36 cellular contexts compared by ENCODE assay signal in genomic region chr6:68719761-68720160, GRCh38.
"Had no signal": no experiment of that assay in that cellular context is flagged by ENCODE, and none has a peak within 500 bp of the region (broad histone marks: within the 10 kb centered on the region; RNA-seq: fewer than 3 reads in every experiment).

No MANE protein-coding gene starts in this region.

- H3K9me3 ChIP-seq: MG63 had no signal

- H3K36me3 ChIP-seq: MG63 had no signal

- H3K27me3 ChIP-seq: MG63 had no signal

- DNase-seq: Kasumi-1, MG63, MM.1S, MV-4-11, NCI-H1048, NCI-H1092, NCI-H1092 treated with DMSO at 0.1 percent for 48 hours, NCI-H1105, NCI-H1105 treated with DMSO at 0.1 percent for 48 hours, NCI-H1417, NCI-H1417 treated with DMSO at 0.1 percent for 48 hours, NCI-H1436, NCI-H1436 treated with DMSO at 0.1 percent for 48 hours, NCI-H146, NCI-H1694, NCI-H1694 treated with DMSO at 0.1 percent for 48 hours, NCI-H187, NCI-H187 treated with DMSO at 0.1 percent for 48 hours, NCI-H1930, NCI-H2029, NCI-H2029 treated with DMSO at 0.1 percent for 48 hours, NCI-H2081, NCI-H2081 treated with DMSO at 0.1 percent for 48 hours, NCI-H2107, NCI-H2171, NCI-H2171 treated with DMSO at 0.1 percent for 48 hours, NCI-H2227 treated with DMSO at 0.1 percent for 48 hours, NCI-H226, NCI-H345, NCI-H446, NCI-H446 treated with DMSO at 0.1 percent for 48 hours, NCI-H510A, NCI-H510A treated with DMSO at 0.1 percent for 48 hours, NCI-H524, NCI-H524 treated with DMSO at 0.1 percent for 48 hours, NCI-H526 had no signal

- H3K4me3 ChIP-seq: MG63 had no signal
